Comparison of ENCODE assay signal across 11 cellular contexts in the genomic region with DNA sequence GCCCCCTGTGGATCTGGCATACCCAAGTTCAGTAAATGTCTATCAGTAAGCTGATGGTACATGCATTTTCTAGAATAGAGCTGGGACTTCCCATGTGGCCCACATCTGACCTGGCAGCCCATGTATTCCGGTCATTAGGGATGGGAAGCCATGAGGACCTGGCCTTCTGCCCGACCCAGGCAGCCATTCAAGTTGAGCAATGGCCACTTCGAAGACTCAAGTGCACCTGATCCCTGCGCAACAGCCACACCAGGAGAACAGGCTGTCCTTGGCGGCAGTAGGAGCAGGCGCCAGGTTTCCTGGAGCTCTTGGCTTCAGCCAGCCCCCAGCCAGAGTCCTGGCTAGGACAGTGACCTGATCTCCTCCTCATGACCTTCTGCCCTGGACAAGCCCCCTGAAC. TPM values are rescaled to one million over a fixed set of nuclear protein-coding genes. Genes with fewer than 3 reads are reported as not detected.
A peak's percentile ranks its signal among the peaks of the same experiment; 100 is the strongest.
DNase-seq lines count a peak whose midpoint lies in the region; TF ChIP-seq lines count a peak whose summit lies in the region.
"Had no signal": no experiment of that assay in that cellular context is flagged by ENCODE, and none has a peak within 500 bp of the region (broad histone marks: within the 10 kb centered on the region; RNA-seq: fewer than 3 reads in every experiment).

No MANE protein-coding gene starts in this region.

- H3K9me3 Mint-ChIP-seq in neural progenitor cell = no peaks in the 10 kb centered on the region
- H3K9me3 Mint-ChIP-seq in Calu3 (ENCODE audit: low read depth, unreplicated experiment) = no peaks in the 10 kb centered on the region

- H3K27ac Mint-ChIP-seq in neural progenitor cell = peak overlapping the region; percentile 36
- no peak overlapping the region for H3K27ac Mint-ChIP-seq in Calu3 (ENCODE audit: unreplicated experiment)

- 77% methylated on average over 6 of the region's 6 CpGs for WGBS in esophagus muscularis mucosa

- H3K27me3 ChIP-seq in esophagus muscularis mucosa = no peaks in the 10 kb centered on the region
- no peaks in the 10 kb centered on the region for H3K27me3 ChIP-seq in neural progenitor cell
- H3K27me3 ChIP-seq: vagina had no signal

- no peak overlapping the region for H3K4me3 ChIP-seq in esophagus muscularis mucosa
- H3K4me3 ChIP-seq in neural progenitor cell = no peak overlapping the region
- H3K4me3 ChIP-seq: vagina had no signal

- no peaks in the 10 kb centered on the region for H3F3A ChIP-seq in neural progenitor cell (ENCODE audit: low read depth)

- no peak overlapping the region for H3K9ac ChIP-seq in neural progenitor cell

- H3K4me1 Mint-ChIP-seq in neural progenitor cell = no peaks in the 10 kb centered on the region
- H3K4me1 Mint-ChIP-seq in Calu3 (ENCODE audit: low read depth, unreplicated experiment) = no peaks in the 10 kb centered on the region

- H3K79me2 ChIP-seq in neural progenitor cell (ENCODE audit: low read depth) = no peaks in the 10 kb centered on the region

- no peak overlapping the region for H2AFZ ChIP-seq in neural progenitor cell (replicated peaks)

- H3K4me1 ChIP-seq in esophagus muscularis mucosa (peaks cover 6 to 44% (median 14%) of the 10 kb centered on the region in 4 donors), neural progenitor cell (no peaks in the 10 kb centered on the region)
- H3K4me1 ChIP-seq: vagina had no signal

- H3K27ac ChIP-seq in KOPT-K1 (ENCODE audit: low read depth, low read length, poor library complexity, severe bottlenecking) = peak overlapping the region; percentile 100
- H3K27ac ChIP-seq in esophagus muscularis mucosa (replicated peaks in 1 of 4) = peak overlapping the region in 3 of 4 donors; percentile 9 to 47 (median 34)
- H3K27ac ChIP-seq in neural progenitor cell = no peak overlapping the region

- TF ChIP-seq POLR2A in esophagus muscularis mucosa (IDR thresholded peaks at IDR 0.05; ENCODE audit: low read depth) = no peak

- no TSS peak for BruUV-seq in Calu3 (replicated peaks; lab: Mats Ljungman, UMichigan)

- DNase-seq in AG08395 (ENCODE audit: low spot score) = peak; percentile 21
- DNase-seq in esophagus muscularis mucosa (ENCODE audit: extremely low spot score) = no peak
- no peak for DNase-seq in neural progenitor cell (ENCODE audit: low spot score)
- no peak for DNase-seq in COR-L47 (lab: John Stamatoyannopoulos, UW)
- no peak for DNase-seq in retina
- no peak for DNase-seq in NCI-H2107 (lab: John Stamatoyannopoulos, UW)
- no peak for DNase-seq in Calu3
- DNase-seq: T-helper 9 cell had no signal

- peaks cover 4% of the 10 kb centered on the region for H3K27me3 Mint-ChIP-seq in neural progenitor cell (ENCODE audit: insufficient read depth, low read depth)
- H3K27me3 Mint-ChIP-seq in Calu3 (ENCODE audit: unreplicated experiment) = no peaks in the 10 kb centered on the region

- H3K4me3 Mint-ChIP-seq in neural progenitor cell = no peak overlapping the region
- H3K4me3 Mint-ChIP-seq in Calu3 (ENCODE audit: low read depth, unreplicated experiment) = no peak overlapping the region
- H3K4me3 Mint-ChIP-seq: CD14-positive monocyte had no signal

- TF ChIP-seq EP300 in esophagus muscularis mucosa (IDR thresholded peaks at IDR 0.05) = no peak

- CTCF ChIA-PET in Calu3 (lab: Charles Lee) = no interaction called here

- no peak overlapping the region for H3K4me2 ChIP-seq in neural progenitor cell

- H3K36me3 ChIP-seq in KOPT-K1 (ENCODE audit: insufficient read depth, low read length) (peaks cover 71% of the 10 kb centered on the region), esophagus muscularis mucosa (peaks cover 0 to 55% (median 23%) of the 10 kb centered on the region in 4 donors), neural progenitor cell (no peaks in the 10 kb centered on the region)

- no peak for TF ChIP-seq CTCF in esophagus muscularis mucosa (IDR thresholded peaks at IDR 0.05)
- no peak for TF ChIP-seq CTCF in neural progenitor cell (IDR thresholded peaks at IDR 0.05)
- TF ChIP-seq CTCF in Calu3 (IDR thresholded peaks at IDR 0.05; ENCODE audit: unreplicated experiment) = no peak

- intact Hi-C loops in esophagus muscularis mucosa (cut with DNase I) (no loop called here), Calu3 (cut with micrococcal nuclease; ENCODE audit: unreplicated experiment) (no loop called here)

- H3K36me3 Mint-ChIP-seq in neural progenitor cell (peaks cover 3% of the 10 kb centered on the region), Calu3 (ENCODE audit: insufficient read depth, unreplicated experiment) (peaks cover 6% of the 10 kb centered on the region)

- H3K9me3 ChIP-seq in KOPT-K1 (ENCODE audit: insufficient read depth, low read length, poor library complexity, severe bottlenecking) (no peaks in the 10 kb centered on the region), esophagus muscularis mucosa (no peaks in the 10 kb centered on the region), neural progenitor cell (ENCODE audit: low read depth) (no peaks in the 10 kb centered on the region)
- H3K9me3 ChIP-seq: vagina had no signal

- no peaks in the 10 kb centered on the region for H4K20me1 ChIP-seq in neural progenitor cell (ENCODE audit: low read depth)

RNA-seq across cellular contexts. Expression of gene HEMK1, which starts 14.6 kb away (rescaled TPM):
- 10 to 100 TPM in 1 of 4 donors, 1 to 10 TPM in 3; 4.6 to 10.6 (median 6.3) TPM for total RNA-seq in esophagus muscularis mucosa
- total RNA-seq in neural progenitor cell (ENCODE audit: low replicate concordance) = 9.3 and 20.8 TPM in 2 replicates
- 17.6 and 20.0 TPM in 2 replicates for total RNA-seq in Calu3 (2022)

RNA-seq across cellular contexts. Expression of gene C3orf18, which starts 16.4 kb away (rescaled TPM):
- total RNA-seq in esophagus muscularis mucosa = 10 to 100 TPM; 13.6 to 23.8 (median 18.9) TPM
- total RNA-seq in neural progenitor cell (ENCODE audit: low replicate concordance) = 8.5 and 15.6 TPM in 2 replicates
- total RNA-seq in Calu3 (2022) = 2.7 and 3.1 TPM in 2 replicates

RNA-seq across cellular contexts. Expression of gene CISH, which starts 27.7 kb away (rescaled TPM):
- 10 to 100 TPM in 1 of 4 donors, 1 to 10 TPM in 3; 1.7 to 26.7 (median 4.4) TPM for total RNA-seq in esophagus muscularis mucosa
- total RNA-seq in neural progenitor cell (ENCODE audit: low replicate concordance) = 0.32 and 0.90 TPM in 2 replicates
- 1.4 and 1.6 TPM in 2 replicates for total RNA-seq in Calu3 (2022)

RNA-seq across cellular contexts. Expression of gene MAPKAPK3, which starts 33.1 kb away (rescaled TPM):
- total RNA-seq in esophagus muscularis mucosa (10 to 100 TPM; 20.8 to 31.3 (median 27.2) TPM), neural progenitor cell (ENCODE audit: low replicate concordance) (47.7 and 77.5 TPM in 2 replicates), Calu3 (2022) (40.6 and 44.6 TPM in 2 replicates)
